In genomic region chr5:110441035-110441434, GRCh38 we compare ENCODE assay signal across 9 cellular contexts.
DNase-seq lines count a peak whose midpoint lies in the region; ATAC-seq and TF ChIP-seq lines count a peak whose summit lies in the region.
"Had no signal": no experiment of that assay in that cellular context is flagged by ENCODE, and none has a peak within 500 bp of the region (broad histone marks: within the 10 kb centered on the region; RNA-seq: fewer than 3 reads in every experiment).

No MANE protein-coding gene starts in this region.

- H3K4me3 Mint-ChIP-seq in activated naive CD8-positive, alpha-beta T cell treated with anti-CD3 and anti-CD28 coated beads for 36 hours = no peak overlapping the region
- H3K4me3 Mint-ChIP-seq: activated B cell treated with CpG ODN at 0.5 μM for 24 hours had no signal

- peaks cover 4% of the 10 kb centered on the region for H3K9me3 Mint-ChIP-seq in activated naive CD8-positive, alpha-beta T cell treated with anti-CD3 and anti-CD28 coated beads for 36 hours

- peak; percentile 66 for ATAC-seq in GM21619 (IDR thresholded peaks at IDR 0.05; ENCODE audit: unreplicated experiment)
- no peak for ATAC-seq in GM18520 (IDR thresholded peaks at IDR 0.05; ENCODE audit: unreplicated experiment)

- peak; percentile 39 for TF ChIP-seq CTCF in GM10248 (IDR thresholded peaks at IDR 0.05; ENCODE audit: control extremely low read depth, extremely low read depth, low read depth, missing control alignments)

- POLR2A ChIA-PET in GM10248 (lab: Yijun Ruan, JAX) = no interaction called here

- no peaks in the 10 kb centered on the region for H3K36me3 Mint-ChIP-seq in activated naive CD8-positive, alpha-beta T cell treated with anti-CD3 and anti-CD28 coated beads for 36 hours

- H3K4me1 Mint-ChIP-seq in activated naive CD8-positive, alpha-beta T cell treated with anti-CD3 and anti-CD28 coated beads for 36 hours = no peaks in the 10 kb centered on the region
- H3K4me1 Mint-ChIP-seq: activated B cell treated with CpG ODN at 0.5 μM for 24 hours had no signal

- H3K27ac Mint-ChIP-seq in activated naive CD8-positive, alpha-beta T cell treated with anti-CD3 and anti-CD28 coated beads for 36 hours = no peak overlapping the region
- H3K27ac Mint-ChIP-seq: activated B cell treated with CpG ODN at 0.5 μM for 24 hours had no signal

- peak; percentile 10 for DNase-seq in GM10248 (ENCODE audit: extremely low spot score)
- DNase-seq in NAMALWA (ENCODE audit: low spot score) = peak; percentile 67
- DNase-seq in cerebellar cortex (ENCODE audit: low spot score) = peak; percentile 14
- DNase-seq in skeletal muscle cell (ENCODE audit: low read depth) = peak; percentile 11
- no peak for DNase-seq in NK-92 (lab: John Stamatoyannopoulos, UW; ENCODE audit: unreplicated experiment)
- DNase-seq in activated naive CD8-positive, alpha-beta T cell treated with anti-CD3 and anti-CD28 coated beads for 36 hours = no peak
- DNase-seq: activated B cell treated with CpG ODN at 0.5 μM for 24 hours had no signal

- CTCF ChIA-PET in GM10248 (lab: Yijun Ruan, JAX) = no interaction called here

- H3K27me3 Mint-ChIP-seq in activated naive CD8-positive, alpha-beta T cell treated with anti-CD3 and anti-CD28 coated beads for 36 hours = no peaks in the 10 kb centered on the region
- H3K27me3 Mint-ChIP-seq: activated B cell treated with CpG ODN at 0.5 μM for 24 hours had no signal

- no peak overlapping the region for H3K4me3 ChIP-seq in skeletal muscle cell (ENCODE audit: low read depth, low read length)

Comparison
In these comparisons a context has a peak if more than half of its experiments do, and no peak if none do; other contexts are left out.
1. DNase-seq: peak in GM10248 (single experiment), NAMALWA (single experiment), cerebellar cortex (single experiment) and skeletal muscle cell (single experiment); none in NK-92 (single experiment) and activated naive CD8-positive, alpha-beta T cell treated with anti-CD3 and anti-CD28 coated beads for 36 hours (single experiment).